8 cellular contexts compared by ENCODE assay signal in the genomic region with DNA sequence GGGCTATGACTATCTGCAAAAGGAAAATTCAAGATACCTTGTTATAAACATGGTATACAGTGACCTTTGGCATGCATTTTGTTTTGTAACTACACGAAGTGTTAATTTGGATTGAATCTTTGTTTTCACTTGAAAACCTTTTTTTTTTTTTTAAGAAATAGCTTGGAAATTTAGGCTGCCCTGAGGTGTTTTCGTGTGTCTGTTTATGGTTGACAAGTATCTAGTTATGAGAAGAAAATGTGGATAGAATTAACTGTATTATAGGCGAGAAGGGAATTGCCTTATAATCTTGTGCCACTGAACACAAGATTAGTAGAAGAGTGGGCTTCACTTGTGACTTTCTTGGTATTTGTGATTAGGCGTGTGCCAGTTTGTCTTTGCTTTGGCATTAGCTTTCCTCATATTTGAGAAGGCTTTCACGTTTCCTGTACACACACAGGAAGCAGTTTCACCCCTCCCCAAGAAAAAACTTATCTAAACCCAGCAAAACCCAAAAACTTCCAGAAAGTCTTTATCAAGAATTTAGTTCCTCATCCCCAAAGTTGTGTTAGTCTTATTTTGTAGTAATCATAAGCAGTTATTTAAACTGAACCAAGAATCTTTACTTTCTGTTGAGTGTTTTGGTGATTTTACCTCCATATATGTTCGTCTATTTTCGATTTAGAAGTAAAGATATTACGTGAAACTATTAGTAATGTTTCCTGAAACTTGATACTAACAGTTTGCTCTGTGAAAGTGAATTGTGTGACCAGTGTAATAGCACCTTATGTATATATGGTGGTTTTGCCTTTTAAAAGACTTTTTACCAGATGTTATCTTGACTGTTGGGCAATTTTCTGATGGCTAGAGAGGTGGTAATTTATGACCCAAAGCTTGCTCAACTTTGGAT. TPM values are rescaled to one million over a fixed set of nuclear protein-coding genes. Genes with fewer than 3 reads are reported as not detected.
DNase-seq lines count a peak whose midpoint lies in the region; ATAC-seq, FAIRE-seq and TF ChIP-seq lines count a peak whose summit lies in the region.

No MANE protein-coding gene starts in this region.

- POLR2A ChIA-PET in K562 (lab: Yijun Ruan, JAX): interaction anchor here (1.0 to 10.5 kb wide), 7 partner anchors 12 to 175 kb away, joined by 3 to 109 read pairs (median 4); no protein-coding TSS in a partner anchor
- POLR2A ChIA-PET in naive thymus-derived CD4-positive, alpha-beta T cell (lab: Charles Lee): interaction anchor here (0.5 to 2.9 kb wide), 8 partner anchors 13 to 193 kb away, joined by 3 to 15 read pairs (median 3); a partner anchor contains a TSS

- peaks cover 17 to 38% of the 10 kb centered on the region in 2 experiments for H3K4me1 ChIP-seq in K562 (replicated peaks in 1 of 2; ENCODE audit: control insufficient read depth in 2 of 2, insufficient read depth in 2 of 2, low read length in 2 of 2)
- H3K4me1 ChIP-seq in naive thymus-derived CD4-positive, alpha-beta T cell (ENCODE audit: control insufficient read depth in 2 of 2, insufficient read depth in 2 of 2, low read length in 2 of 2): peaks cover 47 to 54% of the 10 kb centered on the region in 2 donors

- no peak for TF ChIP-seq RAD21 in K562 (CRISPR knock-in tag; conservative IDR thresholded peaks at IDR 0.05 in 1 of 2, IDR thresholded peaks at IDR 0.05 in 1 of 2)

- no peaks in the 10 kb centered on the region; a peak in 1 of 5 replicates for H3K27me3 ChIP-seq in K562 (ENCODE audit: control insufficient read depth in 2 of 2, insufficient read depth in 2 of 2, low read length in 2 of 2)
- H3K27me3 ChIP-seq in naive thymus-derived CD4-positive, alpha-beta T cell (ENCODE audit: control insufficient read depth in 2 of 2, insufficient read depth in 2 of 2, low read length in 2 of 2): no peaks in the 10 kb centered on the region

- TF ChIP-seq POLR2A in K562 (conservative IDR thresholded peaks at IDR 0.05): peak; percentile 53; the same call in 1 of the 2 replicates

- peak; percentile 67 for DNase-seq in activated CD4-positive, alpha-beta T cell treated with anti-CD3 and anti-CD28 coated beads, Interleukin-2, amount 10 ng/mL, durations not matched to agents 24 days and 14 days
- DNase-seq in activated CD4-positive, alpha-beta T cell treated with anti-CD3 and anti-CD28 coated beads, Interleukin-2, amount 50 U/mL, for 4 hours: no peak
- DNase-seq in K562 (ENCODE audit: extremely low read depth in 1 of 4, low spot score in 3 of 4) (peak in 2 of 4 experiments; percentile 27 to 77), SHP77 (lab: John Stamatoyannopoulos, UW) (no peak), COLO829 (ENCODE audit: low spot score) (no peak)
- DNase-seq in naive thymus-derived CD4-positive, alpha-beta T cell: peak in 1 of 9 donors; percentile 29
- DNase-seq in stimulated activated CD4-positive, alpha-beta T cell treated with anti-CD3 and anti-CD28 coated beads, Interleukin-4, amount 100 ng/mL, for 24 hours: no peak

- H3K9me3 Mint-ChIP-seq in activated CD4-positive, alpha-beta T cell treated with anti-CD3 and anti-CD28 coated beads, Interleukin-2, amount 10 ng/mL, durations not matched to agents 24 days and 14 days: no peaks in the 10 kb centered on the region
- H3K9me3 Mint-ChIP-seq in naive thymus-derived CD4-positive, alpha-beta T cell: peaks cover 0 to 13% (median 0%) of the 10 kb centered on the region in 11 donors

- under 1% methylated on average over 8 of the region's 8 CpGs for WGBS in K562 (ENCODE audit: insufficient coverage, low coverage, missing lambda C conversion rate)

- no peaks in the 10 kb centered on the region for H3K36me3 ChIP-seq in KOPT-K1 (ENCODE audit: insufficient read depth, low read length)
- H3K36me3 ChIP-seq in K562 (ENCODE audit: control insufficient read depth, insufficient read depth, low read length): peaks cover 6% of the 10 kb centered on the region; the same call in 2 of the 3 replicates
- peaks cover 0 to 4% (median 0%) of the 10 kb centered on the region in 3 experiments for H3K36me3 ChIP-seq in naive thymus-derived CD4-positive, alpha-beta T cell (ENCODE audit: control insufficient read depth in 2 of 3, insufficient read depth in 3 of 3, low read length in 3 of 3)

- peaks cover 23% of the 10 kb centered on the region for H4K20me1 ChIP-seq in K562 (replicated peaks; ENCODE audit: control insufficient read depth, insufficient read depth, low read length)

- intact Hi-C loops in activated CD4-positive, alpha-beta T cell treated with anti-CD3 and anti-CD28 coated beads, Interleukin-2, amount 10 ng/mL, durations not matched to agents 24 days and 14 days (cut with micrococcal nuclease): loop anchor here (1.0 to 2.0 kb wide), 4 partner anchors 38 to 194 kb away; no protein-coding TSS in a partner anchor
- intact Hi-C loops in K562 (cut with micrococcal nuclease): loop anchor here (2.0 to 10.0 kb wide), 3 partner anchors 67 to 286 kb away; a partner anchor contains a TSS
- intact Hi-C loops in naive thymus-derived CD4-positive, alpha-beta T cell (cut with micrococcal nuclease): loop anchor here (1.0 to 5.0 kb wide), 3 partner anchors 8 to 37 kb away; no protein-coding TSS in a partner anchor

- H3K27ac ChIP-seq in KOPT-K1 (ENCODE audit: low read depth, low read length, poor library complexity, severe bottlenecking) (peak overlapping the region; percentile 98), K562 (ENCODE audit: extremely low read depth, low read depth, low read length) (peak overlapping the region; percentile 97)
- peak overlapping the region; percentile 99 for H3K27ac ChIP-seq in naive thymus-derived CD4-positive, alpha-beta T cell (ENCODE audit: low read depth, low read length)

- H2AFZ ChIP-seq in K562 (ENCODE audit: low read depth, low read length): no peak overlapping the region

- peaks cover 10% of the 10 kb centered on the region for H3K36me3 Mint-ChIP-seq in activated CD4-positive, alpha-beta T cell treated with anti-CD3 and anti-CD28 coated beads, Interleukin-2, amount 10 ng/mL, durations not matched to agents 24 days and 14 days (ENCODE audit: low read depth)
- peaks cover 0 to 12% (median 4%) of the 10 kb centered on the region in 5 donors for H3K36me3 Mint-ChIP-seq in naive thymus-derived CD4-positive, alpha-beta T cell

- in situ Hi-C loops in K562 (cut with MboI): no loop called here

- peak overlapping the region; percentile 80 for H3K4me2 ChIP-seq in K562 (ENCODE audit: insufficient read depth, low read length)

- H3K4me1 Mint-ChIP-seq in activated CD4-positive, alpha-beta T cell treated with anti-CD3 and anti-CD28 coated beads, Interleukin-2, amount 10 ng/mL, durations not matched to agents 24 days and 14 days: peaks cover 56% of the 10 kb centered on the region
- H3K4me1 Mint-ChIP-seq in naive thymus-derived CD4-positive, alpha-beta T cell: peaks cover 57 to 73% (median 68%) of the 10 kb centered on the region in 7 donors

- BruUV-seq in K562 (replicated peaks; lab: Mats Ljungman, UMichigan): TSS peak; percentile 48

- peak overlapping the region; percentile 88 for H3K4me3 ChIP-seq in K562
- peak overlapping the region; percentile 53 for H3K4me3 ChIP-seq in naive thymus-derived CD4-positive, alpha-beta T cell (ENCODE audit: low read length)

- peak; percentile 60 for TF ChIP-seq EP300 in K562 (IDR thresholded peaks at IDR 0.05; ENCODE audit: low read length)

- no peak for TF ChIP-seq CTCF in K562 (IDR thresholded peaks at IDR 0.05 in 2 of 3, conservative IDR thresholded peaks at IDR 0.05 in 1 of 3; ENCODE audit: insufficient read depth in 2 of 3, low read depth in 1 of 3, low read length in 3 of 3)

- peak; percentile 22 for ATAC-seq in K562
- no peak for ATAC-seq in naive thymus-derived CD4-positive, alpha-beta T cell

- H3K9me3 ChIP-seq in KOPT-K1 (ENCODE audit: insufficient read depth, low read length, poor library complexity, severe bottlenecking) (no peaks in the 10 kb centered on the region), K562 (replicated peaks; ENCODE audit: control insufficient read depth, insufficient read depth, low read depth, low read length) (no peaks in the 10 kb centered on the region)
- no peaks in the 10 kb centered on the region for H3K9me3 ChIP-seq in naive thymus-derived CD4-positive, alpha-beta T cell (ENCODE audit: control insufficient read depth in 2 of 3, low read length in 3 of 3)

- CTCF ChIA-PET in K562 (lab: Yijun Ruan, JAX; ENCODE audit: low intra/inter-chr PET ratio): no interaction called here
- CTCF ChIA-PET in naive thymus-derived CD4-positive, alpha-beta T cell (lab: Charles Lee): interaction anchor here (0.9 to 1.3 kb wide), 3 partner anchors 12 to 104 kb away, joined by 3 to 4 read pairs (median 3); no protein-coding TSS in a partner anchor

- H3K4me3 Mint-ChIP-seq in activated CD4-positive, alpha-beta T cell treated with anti-CD3 and anti-CD28 coated beads, Interleukin-2, amount 10 ng/mL, durations not matched to agents 24 days and 14 days: peak overlapping the region; percentile 93
- peak overlapping the region; percentile 69 to 94 (median 88) for H3K4me3 Mint-ChIP-seq in naive thymus-derived CD4-positive, alpha-beta T cell

- no peaks in the 10 kb centered on the region for H3K9me1 ChIP-seq in K562 (ENCODE audit: control insufficient read depth, insufficient read depth, low read length)

- peak overlapping the region; percentile 90 for H3K27ac Mint-ChIP-seq in activated CD4-positive, alpha-beta T cell treated with anti-CD3 and anti-CD28 coated beads, Interleukin-2, amount 10 ng/mL, durations not matched to agents 24 days and 14 days
- peak overlapping the region; percentile 78 to 93 (median 88) for H3K27ac Mint-ChIP-seq in naive thymus-derived CD4-positive, alpha-beta T cell

- H3K79me2 ChIP-seq in K562 (ENCODE audit: control insufficient read depth, insufficient read depth, low read length): peaks cover 93% of the 10 kb centered on the region

- peaks cover 2% of the 10 kb centered on the region for H3K27me3 Mint-ChIP-seq in activated CD4-positive, alpha-beta T cell treated with anti-CD3 and anti-CD28 coated beads, Interleukin-2, amount 10 ng/mL, durations not matched to agents 24 days and 14 days
- H3K27me3 Mint-ChIP-seq in naive thymus-derived CD4-positive, alpha-beta T cell: peaks cover 0 to 5% (median 0%) of the 10 kb centered on the region in 5 donors

- FAIRE-seq in K562 (lab: Jason Lieb, UNC): peak; percentile 75

- H3K9ac ChIP-seq in K562 (ENCODE audit: insufficient read depth in 1 of 2, low read depth in 2 of 2, low read length in 2 of 2): peak overlapping the region in 1 of 2 experiments; percentile 95; a peak in 3 of 4 replicates

RNA-seq across cellular contexts. Expression of a gene that starts 3.8 kb away (rescaled TPM):
- 60.9 and 64.9 TPM in 2 replicates for total RNA-seq in activated CD4-positive, alpha-beta T cell treated with anti-CD3 and anti-CD28 coated beads, Interleukin-2, amount 10 ng/mL, durations not matched to agents 24 days and 14 days
- 104 and 251 TPM in 2 replicates for total RNA-seq in K562 (2011; cell fraction: chromatin; rRNA removed; ENCODE audit: low replicate concordance)
- total RNA-seq in K562 (2011; cell fraction: nucleolus; rRNA removed): 52.7 and 60.7 TPM in 2 replicates
- total RNA-seq in K562 (2011; cell fraction: nucleoplasm; rRNA removed): 126 and 183 TPM in 2 replicates
- 40.2 and 42.3 TPM in 2 replicates for total RNA-seq in K562 (2014; rRNA removed)
- 58.9 and 66.8 TPM in 2 replicates for total RNA-seq in K562 (2014; rRNA removed; fragmentation: Illumina TruSeq; extraction: Trizol)
- 55.3 and 57.7 TPM in 2 replicates for total RNA-seq in K562 (2015; rRNA removed; fragmentation: Illumina TruSeq; extraction: Trizol)
- total RNA-seq in K562 (2021): 55.8 and 64.8 TPM in 2 replicates
- polyA plus RNA-seq in K562 (2011; rRNA removed): 59.9 and 65.9 TPM in 2 replicates
- 49.8 and 58.2 TPM in 2 replicates for polyA plus RNA-seq in K562 (2011; cell fraction: cytosol; rRNA removed)
- 116 and 121 TPM in 2 replicates for polyA plus RNA-seq in K562 (2011; cell fraction: nucleus; rRNA removed)
- polyA plus RNA-seq in K562 (2012): 20.9 and 26.2 TPM in 2 replicates
- polyA plus RNA-seq in K562 (2014; fragmentation: Illumina TruSeq; extraction: Trizol): 35.5 and 36.5 TPM in 2 replicates
- 10 to 100 TPM in 1 of 2 experiments, 1 to 10 TPM in 1; 3.7 to 13.2 TPM for polyA plus RNA-seq in K562 (2014; fragmentation: Nextera tagmentation; extraction: Ambion mirVana)
- polyA plus RNA-seq in K562 (2014; rRNA removed): 29.1 and 32.7 TPM in 2 replicates
- polyA minus RNA-seq in K562 (2011; rRNA and poly(A)+ RNA removed): 174 and 176 TPM in 2 replicates
- polyA minus RNA-seq in K562 (2011; cell fraction: cytosol; rRNA and poly(A)+ RNA removed): 62.1 and 76.3 TPM in 2 replicates
- 102 and 169 TPM in 2 replicates for polyA minus RNA-seq in K562 (2011; cell fraction: nucleus; rRNA and poly(A)+ RNA removed)
- 100 to 1,000 TPM in 4 of 5 experiments, 10 to 100 TPM in 1; 86.0 to 142 (median 125) TPM for total RNA-seq in naive thymus-derived CD4-positive, alpha-beta T cell
- 1 to 10 TPM; 3.3 to 7.6 TPM for polyA plus RNA-seq in naive thymus-derived CD4-positive, alpha-beta T cell
